Comparison of ENCODE assay signal across 30 cellular contexts in genomic region chr1:228772516-228773212, GRCh38.
"Had no signal": no experiment of that assay in that cellular context is flagged by ENCODE, and none has a peak within 500 bp of the region (broad histone marks: within the 10 kb centered on the region; RNA-seq: fewer than 3 reads in every experiment).

No MANE protein-coding gene starts in this region.

- H3K27me3 ChIP-seq: body of pancreas, colonic mucosa, gastrocnemius medialis, neutrophil, ovary, vagina had no signal

- H3K4me3 ChIP-seq: body of pancreas, colonic mucosa, gastrocnemius medialis, ovary, skin epidermis, thoracic aorta, vagina had no signal

- H3K27ac ChIP-seq: body of pancreas, colonic mucosa, gastrocnemius medialis, neutrophil, ovary, skin epidermis, thoracic aorta, vagina had no signal

- H3K36me3 ChIP-seq: colonic mucosa, gastrocnemius medialis, neutrophil, ovary, thoracic aorta, vagina had no signal

- H3K36me3 Mint-ChIP-seq: activated naive CD8-positive, alpha-beta T cell; naive thymus-derived CD4-positive, alpha-beta T cell; stimulated activated effector memory CD8-positive, alpha-beta T cell treated with anti-CD3 and anti-CD28 coated beads, Interleukin-12 subunit alpha, Interleukin-12 subunit beta, amount 100 ng/mL, for 72 hours had no signal

- ATAC-seq: activated CD4-positive, alpha-beta T cell treated with anti-CD3 and anti-CD28 coated beads for 36 hours; body of pancreas; gastrocnemius medialis; left colon; naive thymus-derived CD4-positive, alpha-beta T cell; sciatic nerve; stimulated activated effector memory CD8-positive, alpha-beta T cell treated with anti-CD3 and anti-CD28 coated beads, Interleukin-12 subunit alpha, Interleukin-12 subunit beta, amount 100 ng/mL, for 72 hours had no signal

- H3K27ac Mint-ChIP-seq: activated CD4-positive, alpha-beta T cell treated with anti-CD3 and anti-CD28 coated beads for 36 hours; activated naive CD8-positive, alpha-beta T cell; naive thymus-derived CD4-positive, alpha-beta T cell; progenitor cell of endocrine pancreas; stimulated activated effector memory CD8-positive, alpha-beta T cell treated with anti-CD3 and anti-CD28 coated beads, Interleukin-12 subunit alpha, Interleukin-12 subunit beta, amount 100 ng/mL, for 72 hours; stimulated activated naive CD8-positive, alpha-beta T cell treated with anti-CD3 and anti-CD28 coated beads, Interleukin-15, Interleukin-2, amounts not matched to agents 100 ng/mL and 50 ng/mL, for 24 hours; T-helper 2 cell treated with Interferon-gamma antibody and Interleukin-4, amounts not matched to agents 5 μg/mL and 100 μg/mL, for 36 hours; type B pancreatic cell had no signal

- H3K27me3 Mint-ChIP-seq: activated CD4-positive, alpha-beta T cell treated with anti-CD3 and anti-CD28 coated beads for 36 hours; activated naive CD8-positive, alpha-beta T cell; stimulated activated naive CD8-positive, alpha-beta T cell treated with anti-CD3 and anti-CD28 coated beads, Interleukin-15, Interleukin-2, amounts not matched to agents 100 ng/mL and 50 ng/mL, for 24 hours; type B pancreatic cell had no signal

- H3K4me1 ChIP-seq: colonic mucosa, vagina had no signal

- DNase-seq: activated CD4-positive, alpha-beta T cell treated with anti-CD3 and anti-CD28 coated beads for 36 hours; activated CD4-positive, CD25-positive, alpha-beta regulatory T cell; activated effector memory CD4-positive, alpha-beta T cell treated with Interleukin-2 at 50 U/mL for 16 hours; activated naive CD4-positive, alpha-beta T cell treated with Interleukin-2 at 50 U/mL for 16 hours; activated T-cell treated with anti-CD3 and anti-CD28 coated beads for 4 hours; aorta; body of pancreas; cerebellar nuclear complex; colonic mucosa; effector CD8-positive, alpha-beta T cell; erythroblast; gastrocnemius medialis; glutamatergic neuron; kidney; left colon; midbrain; naive thymus-derived CD4-positive, alpha-beta T cell; ovary; stimulated activated CD4-positive, alpha-beta T cell treated with anti-CD3 and anti-CD28 coated beads, Interleukin-4, amount 100 ng/mL, for 24 hours had no signal

- H3K4me3 Mint-ChIP-seq: activated CD4-positive, alpha-beta T cell treated with anti-CD3 and anti-CD28 coated beads for 36 hours; activated naive CD8-positive, alpha-beta T cell; naive thymus-derived CD4-positive, alpha-beta T cell; stimulated activated effector memory CD8-positive, alpha-beta T cell treated with anti-CD3 and anti-CD28 coated beads, Interleukin-12 subunit alpha, Interleukin-12 subunit beta, amount 100 ng/mL, for 72 hours; stimulated activated naive CD8-positive, alpha-beta T cell treated with anti-CD3 and anti-CD28 coated beads, Interleukin-15, Interleukin-2, amounts not matched to agents 100 ng/mL and 50 ng/mL, for 24 hours; T-helper 2 cell treated with Interferon-gamma antibody and Interleukin-4, amounts not matched to agents 5 μg/mL and 100 μg/mL, for 36 hours; type B pancreatic cell had no signal

- H3K9me3 Mint-ChIP-seq: stimulated activated effector memory CD8-positive, alpha-beta T cell treated with anti-CD3 and anti-CD28 coated beads, Interleukin-12 subunit alpha, Interleukin-12 subunit beta, amount 100 ng/mL, for 72 hours; stimulated activated naive CD8-positive, alpha-beta T cell treated with anti-CD3 and anti-CD28 coated beads, Interleukin-15, Interleukin-2, amounts not matched to agents 100 ng/mL and 50 ng/mL, for 24 hours; T-helper 2 cell treated with Interferon-gamma antibody and Interleukin-4, amounts not matched to agents 5 μg/mL and 100 μg/mL, for 36 hours had no signal

- H3K9me3 ChIP-seq: body of pancreas, colonic mucosa, gastrocnemius medialis, neutrophil, ovary, thoracic aorta, vagina had no signal
